ENCODE assay signal across 10 cellular contexts in genomic region chr2:105934467-105934866, GRCh38.
A peak's percentile ranks its signal among the peaks of the same experiment; 100 is the strongest.
DNase-seq lines count a peak whose midpoint lies in the region; ATAC-seq and TF ChIP-seq lines count a peak whose summit lies in the region.
"Had no signal": no experiment of that assay in that cellular context is flagged by ENCODE, and none has a peak within 500 bp of the region (broad histone marks: within the 10 kb centered on the region; RNA-seq: fewer than 3 reads in every experiment).

No MANE protein-coding gene starts in this region.

- H3K27me3 ChIP-seq in naive thymus-derived CD4-positive, alpha-beta T cell (ENCODE audit: control insufficient read depth in 2 of 2, insufficient read depth in 2 of 2, low read length in 2 of 2) = no peaks in the 10 kb centered on the region
- H3K27me3 ChIP-seq in suprapubic skin = no peaks in the 10 kb centered on the region
- H3K27me3 ChIP-seq: transverse colon had no signal

- peaks cover 13% of the 10 kb centered on the region for H3K4me1 Mint-ChIP-seq in activated T-helper 1 cell treated with anti-CD3 and anti-CD28 coated beads, Interleukin-12 subunit alpha, Interleukin-12 subunit beta, Interleukin-2, Interleukin-4 antibody, amounts not matched to agents 30 ng/mL and 10 ng/mL and 1 ng/mL, durations not matched to agents 14 hours and 24 hours and 36 hours (ENCODE audit: low read depth)
- H3K4me1 Mint-ChIP-seq in naive thymus-derived CD4-positive, alpha-beta T cell = peaks cover 13 to 41% (median 34%) of the 10 kb centered on the region in 7 donors

- no peak for TF ChIP-seq CTCF in suprapubic skin (IDR thresholded peaks at IDR 0.05)

- peaks cover 9% of the 10 kb centered on the region for H3K36me3 Mint-ChIP-seq in activated T-helper 1 cell treated with anti-CD3 and anti-CD28 coated beads, Interleukin-12 subunit alpha, Interleukin-12 subunit beta, Interleukin-2, Interleukin-4 antibody, amounts not matched to agents 30 ng/mL and 10 ng/mL and 1 ng/mL, durations not matched to agents 14 hours and 24 hours and 36 hours (ENCODE audit: low read depth)
- H3K36me3 Mint-ChIP-seq in naive thymus-derived CD4-positive, alpha-beta T cell = peaks cover 0 to 9% (median 6%) of the 10 kb centered on the region in 5 donors

- peak; percentile 43 for DNase-seq in activated naive CD4-positive, alpha-beta T cell treated with Interleukin-2 at 50 U/mL for 16 hours
- no peak for DNase-seq in activated naive CD4-positive, alpha-beta T cell (lab: John Stamatoyannopoulos, UW)
- DNase-seq in activated T-helper 1 cell treated with anti-CD3 and anti-CD28 coated beads, Interleukin-12 subunit alpha, Interleukin-12 subunit beta, Interleukin-2, Interleukin-4 antibody, amounts not matched to agents 30 ng/mL and 10 ng/mL and 1 ng/mL, durations not matched to agents 14 hours and 24 hours and 36 hours (ENCODE audit: low spot score) = peak; percentile 41
- DNase-seq in naive thymus-derived CD4-positive, alpha-beta T cell = peak in 8 of 9 donors; percentile 25 to 71 (median 64)
- no peak for DNase-seq in suprapubic skin (ENCODE audit: low spot score in 2 of 2)
- no peak for DNase-seq in NCI-H526 treated with DMSO at 0.1 percent for 48 hours (lab: John Stamatoyannopoulos, UW)
- DNase-seq in NCI-H1436 treated with DMSO at 0.1 percent for 48 hours (lab: John Stamatoyannopoulos, UW) = no peak
- DNase-seq: NCI-H1694, transverse colon had no signal

- TF ChIP-seq EP300 in suprapubic skin (IDR thresholded peaks at IDR 0.05) = no peak

- H3K27me3 Mint-ChIP-seq in activated T-helper 1 cell treated with anti-CD3 and anti-CD28 coated beads, Interleukin-12 subunit alpha, Interleukin-12 subunit beta, Interleukin-2, Interleukin-4 antibody, amounts not matched to agents 30 ng/mL and 10 ng/mL and 1 ng/mL, durations not matched to agents 14 hours and 24 hours and 36 hours (ENCODE audit: insufficient read depth) = no peaks in the 10 kb centered on the region
- H3K27me3 Mint-ChIP-seq in naive thymus-derived CD4-positive, alpha-beta T cell = no peaks in the 10 kb centered on the region

- peaks cover 45 to 58% of the 10 kb centered on the region in 2 donors for H3K4me1 ChIP-seq in naive thymus-derived CD4-positive, alpha-beta T cell (ENCODE audit: control insufficient read depth in 2 of 2, insufficient read depth in 2 of 2, low read length in 2 of 2)
- H3K4me1 ChIP-seq in suprapubic skin = peaks cover 6% of the 10 kb centered on the region

- H3K9me3 ChIP-seq in naive thymus-derived CD4-positive, alpha-beta T cell (ENCODE audit: control insufficient read depth in 2 of 3, low read length in 3 of 3) = no peaks in the 10 kb centered on the region
- H3K9me3 ChIP-seq in suprapubic skin = no peaks in the 10 kb centered on the region
- H3K9me3 ChIP-seq: transverse colon had no signal

- peak; percentile 78 for ATAC-seq in naive thymus-derived CD4-positive, alpha-beta T cell
- no peak for ATAC-seq in GM21390 (IDR thresholded peaks at IDR 0.05; ENCODE audit: unreplicated experiment)

- peak overlapping the region; percentile 68 for H3K27ac ChIP-seq in naive thymus-derived CD4-positive, alpha-beta T cell (ENCODE audit: low read depth, low read length)
- peak overlapping the region; percentile 51 for H3K27ac ChIP-seq in suprapubic skin

- TF ChIP-seq POLR2A in suprapubic skin (IDR thresholded peaks at IDR 0.05) = no peak

- H3K4me3 Mint-ChIP-seq in activated T-helper 1 cell treated with anti-CD3 and anti-CD28 coated beads, Interleukin-12 subunit alpha, Interleukin-12 subunit beta, Interleukin-2, Interleukin-4 antibody, amounts not matched to agents 30 ng/mL and 10 ng/mL and 1 ng/mL, durations not matched to agents 14 hours and 24 hours and 36 hours = peak overlapping the region; percentile 22
- H3K4me3 Mint-ChIP-seq in naive thymus-derived CD4-positive, alpha-beta T cell = peak overlapping the region in 1 of 10 donors; percentile 69

- no peaks in the 10 kb centered on the region for H3K36me3 ChIP-seq in naive thymus-derived CD4-positive, alpha-beta T cell (ENCODE audit: control insufficient read depth in 2 of 3, insufficient read depth in 3 of 3, low read length in 3 of 3)
- no peaks in the 10 kb centered on the region for H3K36me3 ChIP-seq in suprapubic skin
- H3K36me3 ChIP-seq: transverse colon had no signal

- POLR2A ChIA-PET in naive thymus-derived CD4-positive, alpha-beta T cell (lab: Charles Lee) = interaction anchor here (0.6 to 2.0 kb wide), 19 partner anchors 8 to 356 kb away, joined by 3 to 13 read pairs (median 3); no protein-coding TSS in a partner anchor

- H3K9me3 Mint-ChIP-seq in activated T-helper 1 cell treated with anti-CD3 and anti-CD28 coated beads, Interleukin-12 subunit alpha, Interleukin-12 subunit beta, Interleukin-2, Interleukin-4 antibody, amounts not matched to agents 30 ng/mL and 10 ng/mL and 1 ng/mL, durations not matched to agents 14 hours and 24 hours and 36 hours = peaks cover 24% of the 10 kb centered on the region
- peaks cover 0 to 15% (median 7%) of the 10 kb centered on the region in 11 donors for H3K9me3 Mint-ChIP-seq in naive thymus-derived CD4-positive, alpha-beta T cell

- peak overlapping the region; percentile 19 for H3K4me3 ChIP-seq in naive thymus-derived CD4-positive, alpha-beta T cell (ENCODE audit: low read length)
- no peak overlapping the region for H3K4me3 ChIP-seq in suprapubic skin
- H3K4me3 ChIP-seq: transverse colon had no signal

- 29% methylated on average over 7 of the region's 7 CpGs for WGBS in suprapubic skin

- peak overlapping the region; percentile 19 for H3K27ac Mint-ChIP-seq in activated T-helper 1 cell treated with anti-CD3 and anti-CD28 coated beads, Interleukin-12 subunit alpha, Interleukin-12 subunit beta, Interleukin-2, Interleukin-4 antibody, amounts not matched to agents 30 ng/mL and 10 ng/mL and 1 ng/mL, durations not matched to agents 14 hours and 24 hours and 36 hours
- no peak overlapping the region for H3K27ac Mint-ChIP-seq in naive thymus-derived CD4-positive, alpha-beta T cell

- intact Hi-C loops in activated T-helper 1 cell treated with anti-CD3 and anti-CD28 coated beads, Interleukin-12 subunit alpha, Interleukin-12 subunit beta, Interleukin-2, Interleukin-4 antibody, amounts not matched to agents 30 ng/mL and 10 ng/mL and 1 ng/mL, durations not matched to agents 14 hours and 24 hours and 36 hours (cut with micrococcal nuclease) = loop anchor here (2.0 kb wide), 2 partner anchors 20 to 150 kb away; no protein-coding TSS in a partner anchor
- intact Hi-C loops in naive thymus-derived CD4-positive, alpha-beta T cell (cut with micrococcal nuclease) = loop anchor here in 1 of 2 donors (1.0 to 2.0 kb wide), 3 partner anchors 14 to 138 kb away; no protein-coding TSS in a partner anchor

- CTCF ChIA-PET in naive thymus-derived CD4-positive, alpha-beta T cell (lab: Charles Lee) = interaction anchor here (0.9 to 1.9 kb wide), 5 partner anchors 10 to 189 kb away, joined by 3 to 6 read pairs (median 4); no protein-coding TSS in a partner anchor

Comparison
In these comparisons a context has a peak if more than half of its experiments do, and no peak if none do; other contexts are left out.
1. DNase-seq: peak in activated naive CD4-positive, alpha-beta T cell treated with Interleukin-2 at 50 U/mL for 16 hours (single experiment), activated T-helper 1 cell treated with anti-CD3 and anti-CD28 coated beads, Interleukin-12 subunit alpha, Interleukin-12 subunit beta, Interleukin-2, Interleukin-4 antibody, amounts not matched to agents 30 ng/mL and 10 ng/mL and 1 ng/mL, durations not matched to agents 14 hours and 24 hours and 36 hours (single experiment) and naive thymus-derived CD4-positive, alpha-beta T cell (8 of 9); none in activated naive CD4-positive, alpha-beta T cell (0 of 4), suprapubic skin (0 of 2), NCI-H526 treated with DMSO at 0.1 percent for 48 hours (single experiment) and NCI-H1436 treated with DMSO at 0.1 percent for 48 hours (single experiment).